ENCODE assay signal across 8 cellular contexts in genomic region chr6:159863341-159863740, GRCh38. TPM values are rescaled to one million over a fixed set of nuclear protein-coding genes. Genes with fewer than 3 reads are reported as not detected.
A peak's percentile ranks its signal among the peaks of the same experiment; 100 is the strongest.
DNase-seq lines count a peak whose midpoint lies in the region; ATAC-seq and TF ChIP-seq lines count a peak whose summit lies in the region.
"Not testable (repeated sequence)": the region's sequence is repeated elsewhere in the genome, so short reads cannot be mapped to it uniquely, and the experiment has no call there.

No MANE protein-coding gene starts in this region.

- H3K36me3 ChIP-seq in endodermal cell (ENCODE audit: control insufficient read depth, insufficient read depth, low read length); kidney epithelial cell (ENCODE audit: control insufficient read depth, insufficient read depth, low read length); gastrocnemius medialis: not testable (repeated sequence)

- ATAC-seq in GM18498 (IDR thresholded peaks at IDR 0.05; ENCODE audit: unreplicated experiment) (peak; percentile 52), gastrocnemius medialis (peak; percentile 60 to 86)

- not testable (repeated sequence) for H3K4me3 ChIP-seq in endodermal cell (ENCODE audit: low read length); kidney epithelial cell (ENCODE audit: low read depth, low read length); gastrocnemius medialis

- in situ Hi-C loops in gastrocnemius medialis (cut with MboI; ENCODE audit: low sequenced_read_pairs in 4 of 4): loop anchor here (10.0 to 25.0 kb wide), 5 partner anchors 71 to 599 kb away; no protein-coding TSS in a partner anchor

- peaks cover 16% of the 10 kb centered on the region for H3K4me1 Mint-ChIP-seq in activated CD4-positive, alpha-beta T cell treated with anti-CD3 and anti-CD28 coated beads, Interleukin-2, amount 10 ng/mL, durations not matched to agents 7 days and 5 days
- not testable (repeated sequence) for H3K4me1 Mint-ChIP-seq in endodermal cell

- not testable (repeated sequence) for H3K36me3 Mint-ChIP-seq in activated CD4-positive, alpha-beta T cell treated with anti-CD3 and anti-CD28 coated beads, Interleukin-2, amount 10 ng/mL, durations not matched to agents 7 days and 5 days (ENCODE audit: low read depth); endodermal cell (ENCODE audit: low read depth)

- H3K9me3 ChIP-seq in endodermal cell (ENCODE audit: control insufficient read depth, low read length); gastrocnemius medialis: not testable (repeated sequence)

- 45 to 49% methylated on average over 5 of the region's 5 CpGs for WGBS in endodermal cell (ENCODE audit: insufficient coverage in 1 of 2, insufficient read length in 1 of 2), 2 experiments

- intact Hi-C loops in gastrocnemius medialis (cut with DNase I; ENCODE audit: low total_unique reads): loop anchor here (1.0 to 10.0 kb wide), 3 partner anchors 78 to 593 kb away; no protein-coding TSS in a partner anchor

- not testable (repeated sequence) for H3K27me3 Mint-ChIP-seq in activated CD4-positive, alpha-beta T cell treated with anti-CD3 and anti-CD28 coated beads, Interleukin-2, amount 10 ng/mL, durations not matched to agents 7 days and 5 days; endodermal cell (ENCODE audit: insufficient read depth)

- not testable (repeated sequence) for H3K27ac ChIP-seq in endodermal cell (ENCODE audit: low read depth, low read length); gastrocnemius medialis

- DNase-seq in AG20443 (ENCODE audit: low spot score): peak; percentile 76
- peak; percentile 52 for DNase-seq in NCI-H774 (lab: John Stamatoyannopoulos, UW)
- peak; percentile 37 for DNase-seq in activated CD4-positive, alpha-beta T cell treated with anti-CD3 and anti-CD28 coated beads, Interleukin-2, amount 10 ng/mL, durations not matched to agents 7 days and 5 days
- peak; percentile 70 for DNase-seq in endodermal cell
- peak; percentile 18 for DNase-seq in kidney epithelial cell (ENCODE audit: low read depth)
- peak in 1 of 2 donors; percentile 6 for DNase-seq in gastrocnemius medialis

- not testable (repeated sequence) for H3K9me3 Mint-ChIP-seq in activated CD4-positive, alpha-beta T cell treated with anti-CD3 and anti-CD28 coated beads, Interleukin-2, amount 10 ng/mL, durations not matched to agents 7 days and 5 days; endodermal cell

- TF ChIP-seq POLR2A in gastrocnemius medialis (IDR thresholded peaks at IDR 0.05): not testable (repeated sequence)

- not testable (repeated sequence) for H3K27ac Mint-ChIP-seq in activated CD4-positive, alpha-beta T cell treated with anti-CD3 and anti-CD28 coated beads, Interleukin-2, amount 10 ng/mL, durations not matched to agents 7 days and 5 days; endodermal cell

- CTCF ChIA-PET in activated CD4-positive, alpha-beta T cell treated with anti-CD3 and anti-CD28 coated beads, Interleukin-2, amount 10 ng/mL, durations not matched to agents 7 days and 5 days (lab: Charles Lee): not testable (repeated sequence)

- POLR2A ChIA-PET in activated CD4-positive, alpha-beta T cell treated with anti-CD3 and anti-CD28 coated beads, Interleukin-2, amount 10 ng/mL, durations not matched to agents 7 days and 5 days (lab: Charles Lee): not testable (repeated sequence)

- not testable (repeated sequence) for H3K4me1 ChIP-seq in endodermal cell (ENCODE audit: control insufficient read depth, insufficient read depth, low read length); gastrocnemius medialis

- H3K9ac ChIP-seq in endodermal cell (ENCODE audit: extremely low read depth, low read length, poor library complexity, severe bottlenecking): not testable (repeated sequence)

- H3K27me3 ChIP-seq in endodermal cell (ENCODE audit: control insufficient read depth, insufficient read depth, low read length, poor library complexity, severe bottlenecking); kidney epithelial cell (ENCODE audit: control insufficient read depth, insufficient read depth, low read length); gastrocnemius medialis: not testable (repeated sequence)

- not testable (repeated sequence) for H3K4me3 Mint-ChIP-seq in activated CD4-positive, alpha-beta T cell treated with anti-CD3 and anti-CD28 coated beads, Interleukin-2, amount 10 ng/mL, durations not matched to agents 7 days and 5 days; endodermal cell

- peak; percentile 52; the same call in 1 of the 2 replicates for TF ChIP-seq CTCF in LNCAP (IDR thresholded peaks at IDR 0.05)
- peak; percentile 76 for TF ChIP-seq CTCF in endodermal cell (conservative IDR thresholded peaks at IDR 0.05)
- TF ChIP-seq CTCF in kidney epithelial cell (IDR thresholded peaks at IDR 0.05; ENCODE audit: insufficient read depth, low read length, poor library complexity, severe bottlenecking): peak; percentile 34
- peak; percentile 48 to 65 (median 52) for TF ChIP-seq CTCF in gastrocnemius medialis (IDR thresholded peaks at IDR 0.05 in 4 of 5, conservative IDR thresholded peaks at IDR 0.05 in 1 of 5)

RNA-seq across cellular contexts. Expression of gene MAS1, which starts 27.4 kb away (rescaled TPM):
- total RNA-seq in activated CD4-positive, alpha-beta T cell treated with anti-CD3 and anti-CD28 coated beads, Interleukin-2, amount 10 ng/mL, durations not matched to agents 7 days and 5 days: not detected
- not detected for total RNA-seq in endodermal cell
- not detected for polyA plus RNA-seq in endodermal cell (2013, experiment 1 of 2)
- not detected for polyA plus RNA-seq in endodermal cell (2013, experiment 2 of 2)
- total RNA-seq in kidney epithelial cell: not detected in 2 replicates
- total RNA-seq in gastrocnemius medialis: not detected
